Comparison of ENCODE assay signal across 11 cellular contexts in the genomic region with DNA sequence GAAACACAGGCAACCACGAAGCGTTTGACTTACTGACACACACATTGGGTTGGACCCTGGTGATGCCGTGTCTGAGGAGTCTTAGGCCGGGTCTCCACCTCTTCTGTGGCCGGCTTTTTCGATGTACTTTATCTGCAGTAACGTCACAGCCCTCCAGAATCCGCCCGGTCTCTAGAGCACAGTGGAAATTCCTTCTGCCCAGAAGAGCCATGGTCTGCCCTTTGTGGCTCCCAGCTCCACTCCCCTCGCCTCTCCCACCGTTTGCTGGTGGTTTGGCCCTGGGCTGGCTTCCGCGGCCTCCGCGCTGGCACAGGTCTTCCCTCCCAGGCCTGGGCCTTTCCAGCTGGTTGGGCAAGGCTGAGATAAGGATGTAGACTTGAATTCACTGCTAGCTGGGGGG. TPM values are rescaled to one million over a fixed set of nuclear protein-coding genes. Genes with fewer than 3 reads are reported as not detected.
A peak's percentile ranks its signal among the peaks of the same experiment; 100 is the strongest.
DNase-seq lines count a peak whose midpoint lies in the region; ATAC-seq and TF ChIP-seq lines count a peak whose summit lies in the region.
"Had no signal": no experiment of that assay in that cellular context is flagged by ENCODE, and none has a peak within 500 bp of the region (broad histone marks: within the 10 kb centered on the region; RNA-seq: fewer than 3 reads in every experiment).

No MANE protein-coding gene starts in this region.

- ATAC-seq in natural killer cell (no peak), GM21381 (IDR thresholded peaks at IDR 0.05; ENCODE audit: unreplicated experiment) (no peak)
- ATAC-seq in natural killer cell treated with Interleukin-12 subunit alpha and Interleukin-12 subunit beta and Interleukin-15 and Interleukin-18, amount 100 ng/mL, for 72 hours: no peak
- ATAC-seq in naive thymus-derived CD4-positive, alpha-beta T cell: no peak

- intact Hi-C loops in natural killer cell (cut with micrococcal nuclease) (no loop called here), esophagus squamous epithelium (cut with DNase I) (loop anchor here (5.0 kb wide), 1 partner anchor 53 kb away; a partner anchor contains a TSS)
- intact Hi-C loops in naive thymus-derived CD4-positive, alpha-beta T cell (cut with micrococcal nuclease): no loop called here

- H3K9me3 Mint-ChIP-seq in natural killer cell: no peaks in the 10 kb centered on the region
- no peaks in the 10 kb centered on the region for H3K9me3 Mint-ChIP-seq in natural killer cell treated with Interleukin-12 subunit alpha and Interleukin-12 subunit beta and Interleukin-15 and Interleukin-18, amount 100 ng/mL, for 72 hours
- H3K9me3 Mint-ChIP-seq in chondrocyte (ENCODE audit: low read depth): no peaks in the 10 kb centered on the region
- H3K9me3 Mint-ChIP-seq in naive thymus-derived CD4-positive, alpha-beta T cell: no peaks in the 10 kb centered on the region

- H3K9me3 ChIP-seq in naive thymus-derived CD4-positive, alpha-beta T cell (ENCODE audit: control insufficient read depth in 2 of 3, low read length in 3 of 3): no peaks in the 10 kb centered on the region
- H3K9me3 ChIP-seq in tibial nerve (no peaks in the 10 kb centered on the region), esophagus squamous epithelium (no peaks in the 10 kb centered on the region)

- WGBS in tibial nerve, 2 donors: 59 to 60% methylated on average over 15 of the region's 15 CpGs
- WGBS in esophagus squamous epithelium, 2 donors: 73 to 79% methylated on average over 11 to 15 of the region's 15 CpGs

- TF ChIP-seq EP300 in tibial nerve (IDR thresholded peaks at IDR 0.05): no peak

- no peaks in the 10 kb centered on the region for H3K36me3 Mint-ChIP-seq in natural killer cell
- peaks cover under 1% of the 10 kb centered on the region for H3K36me3 Mint-ChIP-seq in natural killer cell treated with Interleukin-12 subunit alpha and Interleukin-12 subunit beta and Interleukin-15 and Interleukin-18, amount 100 ng/mL, for 72 hours
- no peaks in the 10 kb centered on the region for H3K36me3 Mint-ChIP-seq in chondrocyte (ENCODE audit: low read depth)
- H3K36me3 Mint-ChIP-seq in naive thymus-derived CD4-positive, alpha-beta T cell: peaks cover 0 to 16% (median 5%) of the 10 kb centered on the region in 5 donors

- CTCF ChIA-PET in naive thymus-derived CD4-positive, alpha-beta T cell (lab: Charles Lee): no interaction called here

- no peak for DNase-seq in natural killer cell
- DNase-seq in natural killer cell treated with Interleukin-12 subunit alpha and Interleukin-12 subunit beta and Interleukin-15 and Interleukin-18, amount 100 ng/mL, for 72 hours (ENCODE audit: low spot score): no peak
- DNase-seq in chondrocyte (ENCODE audit: low spot score): no peak
- no peak for DNase-seq in naive thymus-derived CD4-positive, alpha-beta T cell
- no peak for DNase-seq in NCI-H526 treated with DMSO at 0.1 percent for 48 hours (lab: John Stamatoyannopoulos, UW)
- DNase-seq in tibial nerve (ENCODE audit: low spot score in 2 of 2): no peak
- no peak for DNase-seq in esophagus squamous epithelium (lab: John Stamatoyannopoulos, UW)
- DNase-seq: hypothalamus; NCI-H774; stimulated activated CD4-positive, alpha-beta T cell treated with anti-CD3 and anti-CD28 coated beads, Interleukin-1b, Interleukin-23, amount 100 ng/mL, for 48 hours had no signal

- no peak overlapping the region for H3K27ac ChIP-seq in naive thymus-derived CD4-positive, alpha-beta T cell (ENCODE audit: low read depth, low read length)
- H3K27ac ChIP-seq in tibial nerve (peak overlapping the region in 2 of 4 donors; percentile 50 to 66), esophagus squamous epithelium (no peak overlapping the region)

- H3K27me3 Mint-ChIP-seq in natural killer cell (ENCODE audit: low read depth in 2 of 2): no peaks in the 10 kb centered on the region
- H3K27me3 Mint-ChIP-seq in natural killer cell treated with Interleukin-12 subunit alpha and Interleukin-12 subunit beta and Interleukin-15 and Interleukin-18, amount 100 ng/mL, for 72 hours: no peaks in the 10 kb centered on the region
- no peaks in the 10 kb centered on the region for H3K27me3 Mint-ChIP-seq in chondrocyte (ENCODE audit: low read depth)
- H3K27me3 Mint-ChIP-seq in naive thymus-derived CD4-positive, alpha-beta T cell: no peaks in the 10 kb centered on the region

- H3K4me1 ChIP-seq in naive thymus-derived CD4-positive, alpha-beta T cell (ENCODE audit: control insufficient read depth in 2 of 2, insufficient read depth in 2 of 2, low read length in 2 of 2): peaks cover 21 to 39% of the 10 kb centered on the region in 2 donors
- H3K4me1 ChIP-seq in tibial nerve (peaks cover 0 to 80% (median 34%) of the 10 kb centered on the region in 4 donors), esophagus squamous epithelium (peaks cover 31 to 77% (median 45%) of the 10 kb centered on the region in 3 donors)

- H3K4me3 ChIP-seq in naive thymus-derived CD4-positive, alpha-beta T cell (ENCODE audit: low read length): no peak overlapping the region
- no peak overlapping the region for H3K4me3 ChIP-seq in tibial nerve
- H3K4me3 ChIP-seq in esophagus squamous epithelium: no peak overlapping the region

- peaks cover 0 to 32% (median 0%) of the 10 kb centered on the region in 3 experiments for H3K36me3 ChIP-seq in naive thymus-derived CD4-positive, alpha-beta T cell (ENCODE audit: control insufficient read depth in 2 of 3, insufficient read depth in 3 of 3, low read length in 3 of 3)
- H3K36me3 ChIP-seq in tibial nerve (peaks cover 0 to 26% (median 0%) of the 10 kb centered on the region in 3 donors), esophagus squamous epithelium (peaks cover 0 to 33% (median 7%) of the 10 kb centered on the region in 3 donors)

- H3K27ac Mint-ChIP-seq in natural killer cell (peak overlapping the region; percentile 18 to 38), chondrocyte (ENCODE audit: unreplicated experiment) (peak overlapping the region; percentile 32)
- H3K27ac Mint-ChIP-seq in natural killer cell treated with Interleukin-12 subunit alpha and Interleukin-12 subunit beta and Interleukin-15 and Interleukin-18, amount 100 ng/mL, for 72 hours: peak overlapping the region in 1 of 2 donors; percentile 73
- peak overlapping the region in 6 of 9 donors; percentile 20 to 72 (median 38) for H3K27ac Mint-ChIP-seq in naive thymus-derived CD4-positive, alpha-beta T cell

- POLR2A ChIA-PET in naive thymus-derived CD4-positive, alpha-beta T cell (lab: Charles Lee): no interaction called here

- H3K4me3 Mint-ChIP-seq in natural killer cell: no peak overlapping the region
- no peak overlapping the region for H3K4me3 Mint-ChIP-seq in natural killer cell treated with Interleukin-12 subunit alpha and Interleukin-12 subunit beta and Interleukin-15 and Interleukin-18, amount 100 ng/mL, for 72 hours
- H3K4me3 Mint-ChIP-seq in chondrocyte (ENCODE audit: unreplicated experiment): no peak overlapping the region
- H3K4me3 Mint-ChIP-seq in naive thymus-derived CD4-positive, alpha-beta T cell: peak overlapping the region in 6 of 10 donors; percentile 37 to 73 (median 49)

- H3K4me1 Mint-ChIP-seq in natural killer cell: peaks cover 44 to 73% of the 10 kb centered on the region in 2 donors
- H3K4me1 Mint-ChIP-seq in natural killer cell treated with Interleukin-12 subunit alpha and Interleukin-12 subunit beta and Interleukin-15 and Interleukin-18, amount 100 ng/mL, for 72 hours (ENCODE audit: low read depth in 2 of 2): peaks cover 40 to 42% of the 10 kb centered on the region in 2 donors
- H3K4me1 Mint-ChIP-seq in chondrocyte (ENCODE audit: low read depth): peaks cover 49% of the 10 kb centered on the region
- peaks cover 35 to 75% (median 60%) of the 10 kb centered on the region in 7 donors for H3K4me1 Mint-ChIP-seq in naive thymus-derived CD4-positive, alpha-beta T cell

- TF ChIP-seq CTCF in natural killer cell (IDR thresholded peaks at IDR 0.05): no peak
- no peak for TF ChIP-seq CTCF in chondrocyte (IDR thresholded peaks at IDR 0.05)
- TF ChIP-seq CTCF in tibial nerve (IDR thresholded peaks at IDR 0.05): no peak
- no peak for TF ChIP-seq CTCF in esophagus squamous epithelium (IDR thresholded peaks at IDR 0.05)

- H3K27me3 ChIP-seq in naive thymus-derived CD4-positive, alpha-beta T cell (ENCODE audit: control insufficient read depth in 2 of 2, insufficient read depth in 2 of 2, low read length in 2 of 2): no peaks in the 10 kb centered on the region
- H3K27me3 ChIP-seq in tibial nerve: no peaks in the 10 kb centered on the region
- H3K27me3 ChIP-seq in esophagus squamous epithelium: no peaks in the 10 kb centered on the region

- TF ChIP-seq POLR2A in tibial nerve (IDR thresholded peaks at IDR 0.05) (no peak), esophagus squamous epithelium (IDR thresholded peaks at IDR 0.05) (no peak)

RNA-seq across cellular contexts. Expression of a gene that starts 4.3 kb away (rescaled TPM):
- total RNA-seq in natural killer cell (10 to 100 TPM; 63.5 to 89.2 (median 64.0) TPM), chondrocyte (54.4 to 62.6 TPM (median 56.3 TPM) in 3 replicates), tibial nerve (100 to 1,000 TPM in 1 of 4 donors, 10 to 100 TPM in 3; 66.2 to 140 (median 83.2) TPM), esophagus squamous epithelium (10 to 100 TPM; 56.6 to 78.7 (median 67.5) TPM)
- 10 to 100 TPM; 60.1 to 93.7 TPM for total RNA-seq in natural killer cell treated with Interleukin-12 subunit alpha and Interleukin-12 subunit beta and Interleukin-15 and Interleukin-18, amount 100 ng/mL, for 72 hours
- 10 to 100 TPM; 56.2 to 92.2 (median 79.4) TPM for total RNA-seq in naive thymus-derived CD4-positive, alpha-beta T cell
- polyA plus RNA-seq in naive thymus-derived CD4-positive, alpha-beta T cell: 10 to 100 TPM; 45.3 to 88.5 TPM

RNA-seq across cellular contexts. Expression of a gene that starts 45.1 kb away (rescaled TPM):
- 100 to 1,000 TPM; 384 to 388 (median 388) TPM for total RNA-seq in natural killer cell
- total RNA-seq in natural killer cell treated with Interleukin-12 subunit alpha and Interleukin-12 subunit beta and Interleukin-15 and Interleukin-18, amount 100 ng/mL, for 72 hours: 100 to 1,000 TPM; 109 to 245 TPM
- total RNA-seq in chondrocyte: 147 to 175 TPM (median 151 TPM) in 3 replicates
- total RNA-seq in naive thymus-derived CD4-positive, alpha-beta T cell: 100 to 1,000 TPM; 177 to 233 (median 200) TPM
- 10 to 100 TPM; 57.2 to 79.2 TPM for polyA plus RNA-seq in naive thymus-derived CD4-positive, alpha-beta T cell
- total RNA-seq in tibial nerve: 100 to 1,000 TPM; 134 to 255 (median 193) TPM
- total RNA-seq in esophagus squamous epithelium: 100 to 1,000 TPM in 3 of 4 donors, 10 to 100 TPM in 1; 72.2 to 121 (median 113) TPM

RNA-seq across cellular contexts. Expression of a gene that starts 53.0 kb away (rescaled TPM):
- total RNA-seq in natural killer cell (10 to 100 TPM; 48.0 to 59.4 (median 56.4) TPM), chondrocyte (20.7 to 35.1 TPM (median 20.9 TPM) in 3 replicates), tibial nerve (10 to 100 TPM; 29.8 to 72.0 (median 30.4) TPM), esophagus squamous epithelium (10 to 100 TPM in 3 of 4 donors, 1 to 10 TPM in 1; 7.2 to 12.8 (median 11.5) TPM)
- 10 to 100 TPM; 19.6 to 25.1 TPM for total RNA-seq in natural killer cell treated with Interleukin-12 subunit alpha and Interleukin-12 subunit beta and Interleukin-15 and Interleukin-18, amount 100 ng/mL, for 72 hours
- 10 to 100 TPM; 29.5 to 44.1 (median 39.7) TPM for total RNA-seq in naive thymus-derived CD4-positive, alpha-beta T cell
- 1 to 10 TPM; 3.2 to 9.1 TPM for polyA plus RNA-seq in naive thymus-derived CD4-positive, alpha-beta T cell

Comparison
In these comparisons a context has a peak if more than half of its experiments do, and no peak if none do; other contexts are left out.
1. H3K4me3 Mint-ChIP-seq: peak in naive thymus-derived CD4-positive, alpha-beta T cell (6 of 10); none in natural killer cell (single experiment), natural killer cell treated with Interleukin-12 subunit alpha and Interleukin-12 subunit beta and Interleukin-15 and Interleukin-18, amount 100 ng/mL, for 72 hours (single experiment) and chondrocyte (single experiment).